ENCODE assay signal across 18 cellular contexts in the genomic region with DNA sequence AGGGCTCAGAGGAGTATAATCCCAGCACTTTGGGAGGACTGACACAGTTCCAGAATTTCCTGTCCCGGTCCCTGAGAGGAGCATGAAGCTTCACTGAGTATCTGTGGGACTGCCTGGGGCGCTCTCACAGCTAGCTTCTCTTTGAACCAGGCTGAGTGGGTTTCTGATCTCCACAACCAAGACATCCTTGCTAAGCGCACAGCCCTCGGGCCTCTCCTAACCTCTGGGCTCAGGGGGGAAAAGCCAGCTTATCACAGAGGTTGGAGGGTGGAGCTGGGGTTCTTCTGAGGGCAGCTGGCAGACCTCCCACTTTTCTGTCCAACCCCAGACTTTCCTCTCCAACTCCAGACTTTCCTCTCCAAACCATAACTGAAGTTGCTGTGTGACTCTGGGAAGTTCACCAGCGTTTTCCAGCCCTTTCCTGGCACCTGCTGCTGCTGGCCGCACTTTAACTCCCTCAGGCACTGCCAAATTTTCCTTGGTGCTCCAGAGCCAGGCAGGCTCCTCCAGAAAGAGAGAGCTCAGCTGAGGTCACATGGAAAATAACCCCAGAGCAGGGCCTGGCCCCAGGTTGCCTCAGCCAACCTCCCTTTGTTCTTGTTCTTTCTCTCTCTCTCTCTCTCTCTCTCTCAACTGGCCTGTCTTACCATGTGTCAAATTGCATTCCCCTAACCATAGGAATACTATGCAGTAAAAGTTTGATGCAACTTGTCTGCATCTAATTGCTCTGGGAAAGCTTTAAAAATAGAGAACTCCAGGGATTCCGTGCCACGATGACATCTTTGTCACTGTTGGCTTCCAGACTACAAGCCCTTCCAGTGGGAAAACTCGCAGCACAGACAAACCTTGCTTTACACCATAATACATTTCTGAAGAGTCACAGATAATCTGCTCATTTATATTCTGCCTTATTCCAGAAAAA. TPM values are rescaled to one million over a fixed set of nuclear protein-coding genes. Genes with fewer than 3 reads are reported as not detected.
DNase-seq lines count a peak whose midpoint lies in the region; ATAC-seq and TF ChIP-seq lines count a peak whose summit lies in the region.
"Had no signal": no experiment of that assay in that cellular context is flagged by ENCODE, and none has a peak within 500 bp of the region (broad histone marks: within the 10 kb centered on the region; RNA-seq: fewer than 3 reads in every experiment).

No MANE protein-coding gene starts in this region.

- TF ChIP-seq CTCF in ascending aorta (IDR thresholded peaks at IDR 0.05) (no peak), sigmoid colon (IDR thresholded peaks at IDR 0.05) (no peak)

- no peaks in the 10 kb centered on the region for H3K27me3 ChIP-seq in ascending aorta
- no peaks in the 10 kb centered on the region for H3K27me3 ChIP-seq in sigmoid colon
- H3K27me3 ChIP-seq: left lung had no signal

- H3K4me1 ChIP-seq in ascending aorta (peaks cover 7 to 28% of the 10 kb centered on the region in 2 donors), sigmoid colon (peaks cover 0 to 32% (median 26%) of the 10 kb centered on the region in 4 donors)
- H3K4me1 ChIP-seq: left lung had no signal

- no peaks in the 10 kb centered on the region for H3K9me3 ChIP-seq in ascending aorta
- H3K9me3 ChIP-seq in sigmoid colon, result no peaks in the 10 kb centered on the region
- H3K9me3 ChIP-seq: left lung had no signal

- WGBS in sigmoid colon, 2 donors, result 74% methylated on average over 9 of the region's 9 CpGs

- intact Hi-C loops in ascending aorta (cut with DNase I) (no loop called here), left ventricle myocardium superior (cut with micrococcal nuclease) (no loop called here), sigmoid colon (cut with DNase I) (no loop called here)

- TF ChIP-seq EP300 in sigmoid colon (IDR thresholded peaks at IDR 0.05), result no peak

- DNase-seq in Ammon's horn (ENCODE audit: low spot score), result peak; percentile 22
- DNase-seq in ascending aorta (ENCODE audit: low spot score in 2 of 2), result peak in 1 of 2 donors; percentile 79
- DNase-seq in left ventricle myocardium superior, result peak; percentile 76
- peak; percentile 74 for DNase-seq in sigmoid colon
- no peak for DNase-seq in EL
- DNase-seq in islet precursor cell, result no peak
- no peak for DNase-seq in HPDE6-E6E7 (ENCODE audit: extremely low spot score)
- DNase-seq: activated B cell treated with CpG ODN at 0.5 μM for 24 hours; CD8-positive, alpha-beta memory T cell; left lung; NCI-H146; NCI-H226; posterior cingulate gyrus; stimulated activated naive B cell treated with anti-CD40 and anti-IgM and Interleukin-4, amounts not matched to agents 10 μg/mL and 1 μg/mL and 100 μg/mL, for 72 hours had no signal

- TF ChIP-seq POLR2A in sigmoid colon (IDR thresholded peaks at IDR 0.05), result no peak

- H3K4me3 ChIP-seq in ascending aorta, result no peak overlapping the region
- no peak overlapping the region for H3K4me3 ChIP-seq in sigmoid colon
- H3K4me3 ChIP-seq: left lung had no signal

- peak overlapping the region; percentile 61 to 79 for H3K27ac ChIP-seq in ascending aorta
- H3K27ac ChIP-seq in sigmoid colon, result peak overlapping the region in 3 of 4 donors; percentile 52 to 78 (median 74)
- H3K27ac ChIP-seq: left lung had no signal

- H3K36me3 ChIP-seq in ascending aorta (no peaks in the 10 kb centered on the region), sigmoid colon (no peaks in the 10 kb centered on the region)
- H3K36me3 ChIP-seq: left lung had no signal

- peak; percentile 95 for ATAC-seq in left ventricle myocardium superior
- no peak for ATAC-seq in GM21576 (IDR thresholded peaks at IDR 0.05; ENCODE audit: unreplicated experiment)
- ATAC-seq: left lung; stimulated activated naive B cell treated with anti-CD40 and anti-IgM and Interleukin-4, amounts not matched to agents 10 μg/mL and 1 μg/mL and 100 μg/mL, for 72 hours had no signal

RNA-seq across cellular contexts. Expression of a gene that starts 49.5 kb away (rescaled TPM):
- total RNA-seq in ascending aorta (79.7 TPM), left ventricle myocardium superior (2.4 TPM), sigmoid colon (10 to 100 TPM; 14.3 to 27.4 (median 20.2) TPM)
- 1 to 10 TPM; 1.2 to 5.3 (median 3.5) TPM for polyA plus RNA-seq in sigmoid colon
- total RNA-seq: activated B cell treated with CpG ODN at 0.5 μM for 24 hours; activated CD8-positive, alpha-beta memory T cell treated with anti-CD3 and anti-CD28 coated beads for 36 hours; activated T-helper 2 cell treated with anti-CD3 and anti-CD28 coated beads, Interferon-gamma antibody, Interleukin-2, Interleukin-4, amounts not matched to agents 10 μg/mL and 5 μg/mL and 100 μg/mL, durations not matched to agents 14 hours and 24 hours and 36 hours; T-helper 1 cell treated with Interleukin-12 subunit alpha and Interleukin-12 subunit beta and Interleukin-4 antibody, amounts not matched to agents 30 ng/mL and 1 ng/mL, for 36 hours had no signal
- polyA plus RNA-seq: CD8-positive, alpha-beta memory T cell had no signal

Comparison
In these comparisons a context has a peak if more than half of its experiments do, and no peak if none do; other contexts are left out.
1. DNase-seq: peak in Ammon's horn (single experiment), left ventricle myocardium superior (single experiment) and sigmoid colon (single experiment); none in EL (single experiment), islet precursor cell (single experiment) and HPDE6-E6E7 (single experiment).